In genomic region chr1:155323729-155324040, GRCh38 we compare ENCODE assay signal across 8 cellular contexts. TPM values are rescaled to one million over a fixed set of nuclear protein-coding genes. Genes with fewer than 3 reads are reported as not detected.
DNase-seq lines count a peak whose midpoint lies in the region; ATAC-seq and TF ChIP-seq lines count a peak whose summit lies in the region.

No MANE protein-coding gene starts in this region.

- H3K4me3 ChIP-seq in neural cell (ENCODE audit: low read length) (peak overlapping the region; percentile 90), stomach smooth muscle (ENCODE audit: low read length in 2 of 2) (peak overlapping the region; percentile 78 to 91)

- no peak for TF ChIP-seq EP300 in neural cell (conservative IDR thresholded peaks at IDR 0.05; ENCODE audit: poor library complexity, severe bottlenecking)

- TF ChIP-seq RAD21 in neural cell (conservative IDR thresholded peaks at IDR 0.05), result no peak

- H3K27ac ChIP-seq in neural cell (ENCODE audit: low read length), result peak overlapping the region; percentile 34
- H3K27ac ChIP-seq in stomach smooth muscle (ENCODE audit: low read length), result peak overlapping the region; percentile 88

- TF ChIP-seq CTCF in neural cell (IDR thresholded peaks at IDR 0.05; ENCODE audit: poor library complexity, severe bottlenecking), result no peak

- no peak overlapping the region for H2AFZ ChIP-seq in neural cell (ENCODE audit: low read depth, low read length)

- H3K9me3 ChIP-seq in neural cell (ENCODE audit: low read length), result no peaks in the 10 kb centered on the region
- H3K9me3 ChIP-seq in stomach smooth muscle (ENCODE audit: control insufficient read depth in 2 of 2, low read length in 2 of 2), result no peaks in the 10 kb centered on the region

- DNase-seq in DMS 273 treated with DMSO at 0.1 percent for 48 hours (lab: John Stamatoyannopoulos, UW) (peak; percentile 68), KG1 (lab: John Stamatoyannopoulos, UW) (peak; percentile 69), SHP77 (lab: John Stamatoyannopoulos, UW) (peak; percentile 69 to 76), fibroblast of the conjunctiva (ENCODE audit: low read depth) (peak; percentile 93)
- peak; percentile 94 for DNase-seq in activated effector memory CD4-positive, alpha-beta T cell treated with anti-CD3 and anti-CD28 coated beads, Interleukin-2, amount 50 U/mL, for 16 hours

- peak; percentile 33 for ATAC-seq in GM21576 (IDR thresholded peaks at IDR 0.05; ENCODE audit: unreplicated experiment)

- peaks cover 57% of the 10 kb centered on the region for H3K4me1 ChIP-seq in stomach smooth muscle (ENCODE audit: control insufficient read depth, insufficient read depth, low read length)

- peaks cover 4% of the 10 kb centered on the region for H3K36me3 ChIP-seq in neural cell (ENCODE audit: insufficient read depth, low read length)
- peaks cover 8 to 14% of the 10 kb centered on the region in 2 donors for H3K36me3 ChIP-seq in stomach smooth muscle (ENCODE audit: control insufficient read depth in 2 of 2, insufficient read depth in 2 of 2, low read length in 2 of 2)

- peak overlapping the region; percentile 91 for H3K9ac ChIP-seq in neural cell (ENCODE audit: low read length)
- peak overlapping the region; percentile 78 to 80 for H3K9ac ChIP-seq in stomach smooth muscle (ENCODE audit: low read length in 2 of 2)

- peak overlapping the region; percentile 99 for H3K4me2 ChIP-seq in neural cell (ENCODE audit: low read length)

- H3K9me2 ChIP-seq in neural cell (ENCODE audit: insufficient read depth, low read length), result no peaks in the 10 kb centered on the region

- peaks cover 28% of the 10 kb centered on the region for H3K79me2 ChIP-seq in neural cell (replicated peaks; ENCODE audit: insufficient read depth, low read length)

- H4K20me1 ChIP-seq in neural cell (ENCODE audit: insufficient read depth), result peaks cover 7% of the 10 kb centered on the region

- no peaks in the 10 kb centered on the region for H3K27me3 ChIP-seq in neural cell (ENCODE audit: insufficient read depth, low read depth, low read length)
- H3K27me3 ChIP-seq in stomach smooth muscle (ENCODE audit: control insufficient read depth in 1 of 2, insufficient read depth in 2 of 2, low read length in 2 of 2), result no peaks in the 10 kb centered on the region

- H3F3A ChIP-seq in neural cell (ENCODE audit: insufficient read depth, low read length, poor library complexity, severe bottlenecking), result no peaks in the 10 kb centered on the region

TF ChIP-seq in neural cell, 6 proteins besides CTCF, POLR2A, EP300 and RAD21:
- TF ChIP-seq MXI1 (conservative IDR thresholded peaks at IDR 0.05; ENCODE audit: poor library complexity, severe bottlenecking), result no peak
- no peak for TF ChIP-seq EZH2 (IDR thresholded peaks at IDR 0.05; ENCODE audit: borderline replicate concordance, insufficient read depth, low read length, poor library complexity, severe bottlenecking)
- TF ChIP-seq, protein P1, sequence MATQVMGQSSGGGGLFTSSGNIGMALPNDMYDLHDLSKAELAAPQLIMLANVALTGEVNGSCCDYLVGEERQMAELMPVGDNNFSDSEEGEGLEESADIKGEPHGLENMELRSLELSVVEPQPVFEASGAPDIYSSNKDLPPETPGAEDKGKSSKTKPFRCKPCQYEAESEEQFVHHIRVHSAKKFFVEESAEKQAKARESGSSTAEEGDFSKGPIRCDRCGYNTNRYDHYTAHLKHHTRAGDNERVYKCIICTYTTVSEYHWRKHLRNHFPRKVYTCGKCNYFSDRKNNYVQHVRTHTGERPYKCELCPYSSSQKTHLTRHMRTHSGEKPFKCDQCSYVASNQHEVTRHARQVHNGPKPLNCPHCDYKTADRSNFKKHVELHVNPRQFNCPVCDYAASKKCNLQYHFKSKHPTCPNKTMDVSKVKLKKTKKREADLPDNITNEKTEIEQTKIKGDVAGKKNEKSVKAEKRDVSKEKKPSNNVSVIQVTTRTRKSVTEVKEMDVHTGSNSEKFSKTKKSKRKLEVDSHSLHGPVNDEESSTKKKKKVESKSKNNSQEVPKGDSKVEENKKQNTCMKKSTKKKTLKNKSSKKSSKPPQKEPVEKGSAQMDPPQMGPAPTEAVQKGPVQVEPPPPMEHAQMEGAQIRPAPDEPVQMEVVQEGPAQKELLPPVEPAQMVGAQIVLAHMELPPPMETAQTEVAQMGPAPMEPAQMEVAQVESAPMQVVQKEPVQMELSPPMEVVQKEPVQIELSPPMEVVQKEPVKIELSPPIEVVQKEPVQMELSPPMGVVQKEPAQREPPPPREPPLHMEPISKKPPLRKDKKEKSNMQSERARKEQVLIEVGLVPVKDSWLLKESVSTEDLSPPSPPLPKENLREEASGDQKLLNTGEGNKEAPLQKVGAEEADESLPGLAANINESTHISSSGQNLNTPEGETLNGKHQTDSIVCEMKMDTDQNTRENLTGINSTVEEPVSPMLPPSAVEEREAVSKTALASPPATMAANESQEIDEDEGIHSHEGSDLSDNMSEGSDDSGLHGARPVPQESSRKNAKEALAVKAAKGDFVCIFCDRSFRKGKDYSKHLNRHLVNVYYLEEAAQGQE (IDR thresholded peaks at IDR 0.05; ENCODE audit: borderline replicate concordance), result no peak
- no peak for TF ChIP-seq TAF1 (IDR thresholded peaks at IDR 0.05; ENCODE audit: low read depth)
- no peak for TF ChIP-seq SMC3 (conservative IDR thresholded peaks at IDR 0.05; ENCODE audit: poor library complexity)
- no peak for TF ChIP-seq POLR2AphosphoS5 (IDR thresholded peaks at IDR 0.05)

RNA-seq across cellular contexts. Expression of gene RUSC1, which starts 3.0 kb away (rescaled TPM):
- 45.7 and 58.1 TPM in 2 replicates for polyA plus RNA-seq in neural cell
- 36.9 and 38.5 TPM in 2 replicates for polyA minus RNA-seq in neural cell

RNA-seq across cellular contexts. Expression of gene FDPS, which starts 15.0 kb away (rescaled TPM):
- 235 and 257 TPM in 2 replicates for polyA plus RNA-seq in neural cell
- 109 and 116 TPM in 2 replicates for polyA minus RNA-seq in neural cell

RNA-seq across cellular contexts. Expression of gene PKLR, which starts 22.4 kb away (rescaled TPM):
- polyA plus RNA-seq in neural cell, result not detected in 2 replicates
- polyA minus RNA-seq in neural cell, result not detected in 2 replicates

RNA-seq across cellular contexts. Expression of gene HCN3, which starts 46.4 kb away (rescaled TPM):
- polyA plus RNA-seq in neural cell, result 53.2 and 53.4 TPM in 2 replicates
- 27.2 and 28.7 TPM in 2 replicates for polyA minus RNA-seq in neural cell

RNA-seq across cellular contexts. Expression of gene CLK2, which starts 50.4 kb away (rescaled TPM):
- 44.4 and 57.7 TPM in 2 replicates for polyA plus RNA-seq in neural cell
- polyA minus RNA-seq in neural cell, result 35.1 and 39.0 TPM in 2 replicates

Comparison
In these comparisons a context has a peak if more than half of its experiments do, and no peak if none do; other contexts are left out.
1. Peak in every context shown above with its lines: DNase-seq, ATAC-seq, H3K4me3 ChIP-seq and H3K27ac ChIP-seq.